In genomic region chr7:26348234-26348851, GRCh38 we compare ENCODE assay signal across 12 cellular contexts. TPM values are rescaled to one million over a fixed set of nuclear protein-coding genes. Genes with fewer than 3 reads are reported as not detected.
DNase-seq lines count a peak whose midpoint lies in the region; ATAC-seq and TF ChIP-seq lines count a peak whose summit lies in the region.
"Had no signal": no experiment of that assay in that cellular context is flagged by ENCODE, and none has a peak within 500 bp of the region (broad histone marks: within the 10 kb centered on the region; RNA-seq: fewer than 3 reads in every experiment).

No MANE protein-coding gene starts in this region.

- peak overlapping the region; percentile 30 for H3K4me3 Mint-ChIP-seq in Calu3 (ENCODE audit: low read depth, unreplicated experiment)
- H3K4me3 Mint-ChIP-seq in type B pancreatic cell = no peak overlapping the region
- H3K4me3 Mint-ChIP-seq: GM23338 had no signal

- CTCF ChIA-PET in Calu3 (lab: Charles Lee) = interaction anchor here (0.6 to 1.8 kb wide), 6 partner anchors 17 to 130 kb away, joined by 3 to 8 read pairs (median 4); no protein-coding TSS in a partner anchor

- H3K27ac ChIP-seq in duodenal mucosa (ENCODE audit: low read depth, low read length) = peak overlapping the region; percentile 5
- H3K27ac ChIP-seq in effector memory CD4-positive, alpha-beta T cell (ENCODE audit: insufficient read depth, low read length, poor library complexity, severe bottlenecking) = no peak overlapping the region
- H3K27ac ChIP-seq: prostate gland had no signal

- H3K27me3 ChIP-seq in duodenal mucosa (ENCODE audit: control insufficient read depth in 1 of 2, insufficient read depth in 2 of 2, low read length in 2 of 2) = no peaks in the 10 kb centered on the region
- no peaks in the 10 kb centered on the region for H3K27me3 ChIP-seq in effector memory CD4-positive, alpha-beta T cell (replicated peaks; ENCODE audit: control insufficient read depth, insufficient read depth, low read length, poor library complexity, severe bottlenecking)

- no peak for TF ChIP-seq CTCF in Calu3 (IDR thresholded peaks at IDR 0.05; ENCODE audit: unreplicated experiment)
- TF ChIP-seq CTCF in type B pancreatic cell (conservative IDR thresholded peaks at IDR 0.05) = no peak

- BruUV-seq in Calu3 (replicated peaks; lab: Mats Ljungman, UMichigan) = TSS peak; percentile 23

- peak overlapping the region in 1 of 2 donors; percentile 7 for H3K4me3 ChIP-seq in duodenal mucosa (ENCODE audit: low read depth in 1 of 2, low read length in 2 of 2)
- no peak overlapping the region for H3K4me3 ChIP-seq in effector memory CD4-positive, alpha-beta T cell (ENCODE audit: insufficient read depth, low read depth, low read length, poor library complexity, severe bottlenecking)
- H3K4me3 ChIP-seq: GM23338, prostate gland had no signal

- no peaks in the 10 kb centered on the region for H3K36me3 ChIP-seq in duodenal mucosa (ENCODE audit: control insufficient read depth in 1 of 2, insufficient read depth in 2 of 2, low read length in 2 of 2)
- peaks cover 16% of the 10 kb centered on the region for H3K36me3 ChIP-seq in effector memory CD4-positive, alpha-beta T cell (ENCODE audit: control insufficient read depth, insufficient read depth, low read length)
- H3K36me3 ChIP-seq: prostate gland had no signal

- H3K9me3 Mint-ChIP-seq in Calu3 (ENCODE audit: low read depth, unreplicated experiment) (no peaks in the 10 kb centered on the region), type B pancreatic cell (no peaks in the 10 kb centered on the region)
- H3K9me3 Mint-ChIP-seq: GM23338 had no signal

- peaks cover 5 to 8% of the 10 kb centered on the region in 2 donors for H3K4me1 ChIP-seq in duodenal mucosa (ENCODE audit: control insufficient read depth in 1 of 2, insufficient read depth in 2 of 2, low read length in 2 of 2)
- no peaks in the 10 kb centered on the region for H3K4me1 ChIP-seq in effector memory CD4-positive, alpha-beta T cell (ENCODE audit: control insufficient read depth, insufficient read depth, low read length, poor library complexity, severe bottlenecking)
- H3K4me1 ChIP-seq: prostate gland had no signal

- H3K9me3 ChIP-seq in duodenal mucosa (ENCODE audit: control insufficient read depth in 1 of 2, low read length in 2 of 2) = no peaks in the 10 kb centered on the region
- no peaks in the 10 kb centered on the region for H3K9me3 ChIP-seq in effector memory CD4-positive, alpha-beta T cell (ENCODE audit: control insufficient read depth, low read length)
- H3K9me3 ChIP-seq: prostate gland had no signal

- H3K36me3 Mint-ChIP-seq in Calu3 (ENCODE audit: insufficient read depth, unreplicated experiment) (peaks cover 5% of the 10 kb centered on the region), type B pancreatic cell (no peaks in the 10 kb centered on the region)

- ATAC-seq in GM19463 (IDR thresholded peaks at IDR 0.05; ENCODE audit: unreplicated experiment) (peak; percentile 85), HG03139 (IDR thresholded peaks at IDR 0.05; ENCODE audit: unreplicated experiment) (peak; percentile 77)
- ATAC-seq: GM23338 had no signal

- intact Hi-C loops in Calu3 (cut with micrococcal nuclease; ENCODE audit: unreplicated experiment) = loop anchor here (5.0 kb wide), 2 partner anchors 146 to 456 kb away; partner anchors contain the start of genes CBX3 and HNRNPA2B1

- DNase-seq in Calu3 (peak; percentile 37), NCI-H2081 (lab: John Stamatoyannopoulos, UW) (no peak), type B pancreatic cell (ENCODE audit: extremely low spot score, unreplicated experiment) (no peak), HCEC 1CT (no peak)
- no peak for DNase-seq in effector memory CD4-positive, alpha-beta T cell
- DNase-seq: activated CD8-positive, alpha-beta memory T cell treated with anti-CD3 and anti-CD28 coated beads, Interleukin-2, amount 50 U/mL, for 48 hours; NCI-H226 had no signal

- H3K27me3 Mint-ChIP-seq in Calu3 (ENCODE audit: unreplicated experiment) (no peaks in the 10 kb centered on the region), type B pancreatic cell (no peaks in the 10 kb centered on the region)

- H3K27ac Mint-ChIP-seq in Calu3 (ENCODE audit: unreplicated experiment) (peak overlapping the region; percentile 66), type B pancreatic cell (no peak overlapping the region)
- H3K27ac Mint-ChIP-seq: GM23338 had no signal

- H3K4me1 Mint-ChIP-seq in Calu3 (ENCODE audit: low read depth, unreplicated experiment) (peaks cover 29% of the 10 kb centered on the region), type B pancreatic cell (ENCODE audit: unreplicated experiment) (no peaks in the 10 kb centered on the region)

- no peak overlapping the region for H3K9ac ChIP-seq in duodenal mucosa (ENCODE audit: low read depth in 1 of 2, low read length in 2 of 2)

RNA-seq across cellular contexts. Expression of gene SNX10, which starts 56.7 kb away (rescaled TPM):
- total RNA-seq in Calu3 (2022) = 19.6 and 22.1 TPM in 2 replicates
- total RNA-seq in type B pancreatic cell (ENCODE audit: low replicate concordance) = 1.8 and 2.8 TPM in 2 replicates
